ENCODE assay signal across 18 cellular contexts in genomic region chr10:18293536-18294510, GRCh38.
DNase-seq lines count a peak whose midpoint lies in the region; ATAC-seq, FAIRE-seq and TF ChIP-seq lines count a peak whose summit lies in the region.
"Had no signal": no experiment of that assay in that cellular context is flagged by ENCODE, and none has a peak within 500 bp of the region (broad histone marks: within the 10 kb centered on the region; RNA-seq: fewer than 3 reads in every experiment).

No MANE protein-coding gene starts in this region.

- no peaks in the 10 kb centered on the region for H3K36me3 ChIP-seq in pancreas
- H3K36me3 ChIP-seq: BE2C, neutrophil had no signal

- H3K9me3 ChIP-seq in pancreas: no peaks in the 10 kb centered on the region
- H3K9me3 ChIP-seq: BE2C, neutrophil had no signal

- WGBS in pancreas, 2 donors: 63 to 70% methylated on average over 9 of the region's 9 CpGs

- FAIRE-seq in pancreas (lab: Jason Lieb, UNC): no peak

- peak overlapping the region in 1 of 4 donors; percentile 15 for H3K27ac ChIP-seq in pancreas
- H3K27ac ChIP-seq: neutrophil had no signal

- H3K4me1 ChIP-seq in pancreas: no peaks in the 10 kb centered on the region
- H3K4me1 ChIP-seq: BE2C had no signal

- no peaks in the 10 kb centered on the region for H3K27me3 ChIP-seq in pancreas
- H3K27me3 ChIP-seq: neutrophil had no signal

- no peak for TF ChIP-seq CTCF in pancreas (IDR thresholded peaks at IDR 0.05)

- DNase-seq in MV-4-11 (lab: John Stamatoyannopoulos, UW): peak; percentile 46
- DNase-seq in pancreas: no peak
- DNase-seq in globus pallidus (ENCODE audit: low spot score): no peak
- DNase-seq: BE2C; endodermal cell; GF-D8; KBM-7; NCI-H1105; SHP77; stimulated activated CD4-positive, alpha-beta T cell treated with anti-CD3 and anti-CD28 coated beads, Interleukin-1b, Interleukin-23, amount 100 ng/mL, for 48 hours; T-helper 17 cell had no signal

- intact Hi-C loops in pancreas (cut with DNase I): no loop called here

- no peak overlapping the region for H3K4me3 ChIP-seq in pancreas
- H3K4me3 ChIP-seq: GM23338 had no signal

- ATAC-seq in GM18907 (IDR thresholded peaks at IDR 0.05; ENCODE audit: unreplicated experiment) (peak; percentile 53), HG02610 (IDR thresholded peaks at IDR 0.05; ENCODE audit: unreplicated experiment) (peak; percentile 64), pancreas (peak; percentile 23 to 82 (median 47)), HG03108 (IDR thresholded peaks at IDR 0.05; ENCODE audit: unreplicated experiment) (no peak), HG03025 (IDR thresholded peaks at IDR 0.05; ENCODE audit: low FRiP score, unreplicated experiment) (no peak)
- ATAC-seq: activated T-helper 17 cell treated with anti-CD3 and anti-CD28 coated beads, Interleukin-2, amount 50 U/mL, for 72 hours; GM23338; T-helper 17 cell had no signal

Comparison
In these comparisons a context has a peak if more than half of its experiments do, and no peak if none do; other contexts are left out.
1. ATAC-seq: peak in GM18907 (single experiment), HG02610 (single experiment) and pancreas (4 of 4); none in HG03108 (single experiment) and HG03025 (single experiment).